19 cellular contexts compared by ENCODE assay signal in genomic region chr1:55524013-55524412, GRCh38.
DNase-seq lines count a peak whose midpoint lies in the region; ATAC-seq, FAIRE-seq and TF ChIP-seq lines count a peak whose summit lies in the region.
"Had no signal": no experiment of that assay in that cellular context is flagged by ENCODE, and none has a peak within 500 bp of the region (broad histone marks: within the 10 kb centered on the region; RNA-seq: fewer than 3 reads in every experiment).

No MANE protein-coding gene starts in this region.

- 17 to 66% (median 45%) methylated on average over 4 of the region's 4 CpGs for WGBS in small intestine, 3 donors
- 93% methylated on average over 4 of the region's 4 CpGs for WGBS in right cardiac atrium

- H4K20me1 ChIP-seq in osteoblast (ENCODE audit: insufficient read depth, low read length) (no peaks in the 10 kb centered on the region), MM.1S (ENCODE audit: insufficient read depth, low read length) (no peaks in the 10 kb centered on the region)
- H4K20me1 ChIP-seq: BLaER1 treated with 17β-estradiol and CSF1 and Interleukin-3, amounts not matched to agents 10 nM and 100 nM had no signal

- H3K27ac ChIP-seq in Peyer's patch (peak overlapping the region in 1 of 4 donors; percentile 54), small intestine (ENCODE audit: low read depth in 1 of 2, low read length in 1 of 2) (no peak overlapping the region), right cardiac atrium (ENCODE audit: low read length) (no peak overlapping the region), osteoblast (ENCODE audit: low read depth, low read length) (no peak overlapping the region), MM.1S (ENCODE audit: low read length) (no peak overlapping the region)
- H3K27ac ChIP-seq: BLaER1 treated with 17β-estradiol and CSF1 and Interleukin-3, amounts not matched to agents 10 nM and 100 nM had no signal

- intact Hi-C loops in right cardiac atrium (cut with DNase I) = no loop called here

- H3K4me3 ChIP-seq in Peyer's patch = no peak overlapping the region
- H3K4me3 ChIP-seq in small intestine (ENCODE audit: low read depth in 1 of 2, low read length in 2 of 2) = no peak overlapping the region
- no peak overlapping the region for H3K4me3 ChIP-seq in right cardiac atrium (ENCODE audit: low read length)
- no peak overlapping the region for H3K4me3 ChIP-seq in osteoblast (ENCODE audit: insufficient read depth, low read length)
- H3K4me3 ChIP-seq in MM.1S (ENCODE audit: low read length) = no peak overlapping the region
- H3K4me3 ChIP-seq: BLaER1 treated with 17β-estradiol and CSF1 and Interleukin-3, amounts not matched to agents 10 nM and 100 nM; GM12878; GM23338 had no signal

- FAIRE-seq in small intestine (lab: Jason Lieb, UNC) = no peak
- FAIRE-seq: GM12878, H54, HepG2 had no signal

- DNase-seq in Peyer's patch (peak in 2 of 3 donors; percentile 75 to 77), left lobe of liver (ENCODE audit: low spot score) (peak; percentile 46), small intestine (peak; percentile 79), right cardiac atrium (no peak), osteoblast (ENCODE audit: insufficient read length, low spot score, missing footprints) (no peak), MM.1S (no peak), HCEC 1CT (no peak)
- DNase-seq: CD8-positive, alpha-beta T cell; DMS 273 treated with DMSO at 0.1 percent for 48 hours; DMS53; DND-41; EL; HFFc6 had no signal

- no peaks in the 10 kb centered on the region for H3F3A ChIP-seq in MM.1S (ENCODE audit: insufficient read depth, low read length)

- ATAC-seq in left lobe of liver (peak; percentile 78), right cardiac atrium (no peak)
- ATAC-seq: CD8-positive, alpha-beta T cell; GM12878; HCT116; HepG2 had no signal

- H3K9ac ChIP-seq in MM.1S (ENCODE audit: low read length) = no peak overlapping the region
- H3K9ac ChIP-seq: BLaER1 treated with 17β-estradiol and CSF1 and Interleukin-3, amounts not matched to agents 10 nM and 100 nM had no signal

- H3K36me3 ChIP-seq in Peyer's patch (no peaks in the 10 kb centered on the region), small intestine (ENCODE audit: control insufficient read depth in 2 of 2, insufficient read depth in 2 of 2, low read length in 2 of 2) (no peaks in the 10 kb centered on the region), osteoblast (ENCODE audit: insufficient read depth, low read length) (no peaks in the 10 kb centered on the region), MM.1S (replicated peaks; ENCODE audit: insufficient read depth, low read length) (no peaks in the 10 kb centered on the region)
- H3K36me3 ChIP-seq: BLaER1 treated with 17β-estradiol and CSF1 and Interleukin-3, amounts not matched to agents 10 nM and 100 nM had no signal

- no peaks in the 10 kb centered on the region for H3K9me3 ChIP-seq in Peyer's patch
- no peaks in the 10 kb centered on the region for H3K9me3 ChIP-seq in small intestine (ENCODE audit: control insufficient read depth, low read depth)
- H3K9me3 ChIP-seq in right cardiac atrium (ENCODE audit: control insufficient read depth, low read length) = no peaks in the 10 kb centered on the region
- H3K9me3 ChIP-seq in osteoblast (ENCODE audit: low read depth, low read length) = no peaks in the 10 kb centered on the region
- no peaks in the 10 kb centered on the region for H3K9me3 ChIP-seq in MM.1S (replicated peaks; ENCODE audit: insufficient read depth, low read length)
- H3K9me3 ChIP-seq: BLaER1 treated with 17β-estradiol and CSF1 and Interleukin-3, amounts not matched to agents 10 nM and 100 nM had no signal

- H3K9me2 ChIP-seq in MM.1S (replicated peaks; ENCODE audit: insufficient read depth, low read length) = no peaks in the 10 kb centered on the region

- H3K27me3 ChIP-seq in Peyer's patch = no peaks in the 10 kb centered on the region
- no peaks in the 10 kb centered on the region for H3K27me3 ChIP-seq in small intestine (ENCODE audit: control insufficient read depth in 2 of 2, insufficient read depth in 2 of 2, low read length in 2 of 2)
- no peaks in the 10 kb centered on the region for H3K27me3 ChIP-seq in right cardiac atrium (ENCODE audit: control insufficient read depth, insufficient read depth)
- H3K27me3 ChIP-seq in osteoblast (ENCODE audit: insufficient read depth, low read length) = no peaks in the 10 kb centered on the region
- no peaks in the 10 kb centered on the region for H3K27me3 ChIP-seq in MM.1S (replicated peaks; ENCODE audit: insufficient read depth, low read length)
- H3K27me3 ChIP-seq: BLaER1 treated with 17β-estradiol and CSF1 and Interleukin-3, amounts not matched to agents 10 nM and 100 nM had no signal

- peaks cover 0 to 16% (median 0%) of the 10 kb centered on the region in 4 donors for H3K4me1 ChIP-seq in Peyer's patch
- peaks cover 0 to 1% of the 10 kb centered on the region in 2 donors for H3K4me1 ChIP-seq in small intestine (ENCODE audit: control insufficient read depth in 2 of 2, insufficient read depth in 1 of 2, low read depth in 1 of 2, low read length in 1 of 2)
- H3K4me1 ChIP-seq in right cardiac atrium (ENCODE audit: control insufficient read depth, insufficient read depth, low read length) = no peaks in the 10 kb centered on the region
- no peaks in the 10 kb centered on the region for H3K4me1 ChIP-seq in osteoblast (ENCODE audit: insufficient read depth, low read length)
- no peaks in the 10 kb centered on the region for H3K4me1 ChIP-seq in MM.1S (ENCODE audit: low read length)

- no peak overlapping the region for H3K4me2 ChIP-seq in osteoblast (ENCODE audit: insufficient read depth, low read length)
- no peak overlapping the region for H3K4me2 ChIP-seq in MM.1S (ENCODE audit: low read depth, low read length)
- H3K4me2 ChIP-seq: BLaER1 treated with 17β-estradiol and CSF1 and Interleukin-3, amounts not matched to agents 10 nM and 100 nM; GM23338 had no signal

- H3K79me2 ChIP-seq in osteoblast (ENCODE audit: insufficient read depth, low read length) (no peaks in the 10 kb centered on the region), MM.1S (ENCODE audit: low read length) (no peaks in the 10 kb centered on the region)

- TF ChIP-seq CTCF in Peyer's patch (IDR thresholded peaks at IDR 0.05) = no peak
- TF ChIP-seq CTCF in osteoblast (IDR thresholded peaks at IDR 0.05; ENCODE audit: extremely low read depth, low read depth, low read length) = no peak
- TF ChIP-seq CTCF in MM.1S (IDR thresholded peaks at IDR 0.05; ENCODE audit: low read length) = no peak

- no peak for TF ChIP-seq POLR2A in Peyer's patch (IDR thresholded peaks at IDR 0.05)

- H2AFZ ChIP-seq in osteoblast (ENCODE audit: low read length) (no peak overlapping the region), MM.1S (ENCODE audit: low read length) (no peak overlapping the region)
- H2AFZ ChIP-seq: GM23338 had no signal

Comparison
In these comparisons a context has a peak if more than half of its experiments do, and no peak if none do; other contexts are left out.
1. DNase-seq: peak in Peyer's patch (2 of 3), left lobe of liver (single experiment) and small intestine (single experiment); none in right cardiac atrium (0 of 3), osteoblast (single experiment), MM.1S (single experiment) and HCEC 1CT (single experiment).